15 cellular contexts compared by ENCODE assay signal in the genomic region with DNA sequence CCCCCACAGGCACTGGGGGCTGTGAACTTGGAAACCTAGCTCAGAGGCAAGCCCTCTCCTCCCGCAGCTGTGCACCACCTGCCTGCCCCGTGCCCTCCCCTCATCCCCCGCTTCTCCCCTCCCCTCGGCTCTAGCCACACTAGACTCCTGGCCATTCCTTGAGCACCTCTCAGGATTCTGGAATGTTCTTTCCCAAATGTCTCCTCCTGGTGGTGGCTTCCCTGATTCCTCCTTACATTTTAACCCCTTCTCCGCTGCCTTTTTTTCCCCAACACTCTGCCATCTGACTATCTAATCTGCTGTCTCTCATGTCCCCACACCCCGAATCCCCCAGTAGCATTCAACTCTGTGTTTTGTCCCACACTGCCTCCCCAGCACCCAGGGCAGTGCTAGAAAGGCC. TPM values are rescaled to one million over a fixed set of nuclear protein-coding genes. Genes with fewer than 3 reads are reported as not detected.
A peak's percentile ranks its signal among the peaks of the same experiment; 100 is the strongest.
DNase-seq lines count a peak whose midpoint lies in the region; ATAC-seq, FAIRE-seq and TF ChIP-seq lines count a peak whose summit lies in the region.
"Had no signal": no experiment of that assay in that cellular context is flagged by ENCODE, and none has a peak within 500 bp of the region (broad histone marks: within the 10 kb centered on the region; RNA-seq: fewer than 3 reads in every experiment).

No MANE protein-coding gene starts in this region.

- TF ChIP-seq CTCF in PC-9 (conservative IDR thresholded peaks at IDR 0.05) (peak; percentile 35; the same call in 1 of the 2 replicates), fibroblast of villous mesenchyme (IDR thresholded peaks at IDR 0.05; ENCODE audit: insufficient read depth, low read depth, low read length) (peak; percentile 22), suprapubic skin (IDR thresholded peaks at IDR 0.05) (no peak), body of pancreas (IDR thresholded peaks at IDR 0.05) (peak in 1 of 7 experiments; percentile 10)

- H3K9me3 Mint-ChIP-seq in activated naive CD8-positive, alpha-beta T cell treated with anti-CD3 and anti-CD28 coated beads, Interleukin-2, amount 10 ng/mL, durations not matched to agents 7 days and 5 days, result no peaks in the 10 kb centered on the region
- no peaks in the 10 kb centered on the region for H3K9me3 Mint-ChIP-seq in activated naive CD8-positive, alpha-beta T cell treated with anti-CD3 and anti-CD28 coated beads, Interleukin-2, amount 50 U/mL, for 24 hours

- no peak overlapping the region for H3K4me2 ChIP-seq in PC-9

- WGBS in suprapubic skin, result 85% methylated on average over 6 of the region's 6 CpGs
- WGBS in body of pancreas, 2 donors, result 82 to 85% methylated on average over 6 of the region's 6 CpGs

- H3K36me3 ChIP-seq in PC-9 (ENCODE audit: low read depth) (no peaks in the 10 kb centered on the region), suprapubic skin (no peaks in the 10 kb centered on the region), body of pancreas (replicated peaks in 1 of 2; ENCODE audit: insufficient read depth in 1 of 2, low read depth in 2 of 2) (no peaks in the 10 kb centered on the region)
- H3K36me3 ChIP-seq: left ventricle myocardium inferior had no signal

- no peak for TF ChIP-seq EP300 in suprapubic skin (IDR thresholded peaks at IDR 0.05)

- CTCF ChIA-PET in PC-9 (lab: Charles Lee), result no interaction called here

- H4K20me1 ChIP-seq in PC-9 (ENCODE audit: insufficient read depth), result no peaks in the 10 kb centered on the region

- peaks cover 13% of the 10 kb centered on the region for H3F3A ChIP-seq in PC-9 (ENCODE audit: insufficient read depth, low read depth)

- H2AFZ ChIP-seq in PC-9, result no peak overlapping the region

- H3K9me2 ChIP-seq in PC-9 (ENCODE audit: insufficient read depth), result no peaks in the 10 kb centered on the region

- H3K4me1 ChIP-seq in PC-9 (replicated peaks; ENCODE audit: insufficient read depth) (peaks cover 34% of the 10 kb centered on the region), suprapubic skin (peaks cover 90% of the 10 kb centered on the region), body of pancreas (peaks cover 62% of the 10 kb centered on the region)

- peaks cover 49% of the 10 kb centered on the region for H3K4me1 Mint-ChIP-seq in activated naive CD8-positive, alpha-beta T cell treated with anti-CD3 and anti-CD28 coated beads, Interleukin-2, amount 10 ng/mL, durations not matched to agents 7 days and 5 days
- peaks cover 47% of the 10 kb centered on the region for H3K4me1 Mint-ChIP-seq in activated naive CD8-positive, alpha-beta T cell treated with anti-CD3 and anti-CD28 coated beads, Interleukin-2, amount 50 U/mL, for 24 hours

- H3K4me3 ChIP-seq in PC-9, result no peak overlapping the region
- no peak overlapping the region for H3K4me3 ChIP-seq in fibroblast of villous mesenchyme (ENCODE audit: low read depth, low read length)
- H3K4me3 ChIP-seq in suprapubic skin, result no peak overlapping the region
- H3K4me3 ChIP-seq in body of pancreas, result no peak overlapping the region
- H3K4me3 ChIP-seq: coronary artery, left ventricle myocardium inferior had no signal

- no peak for DNase-seq in activated naive CD8-positive, alpha-beta T cell treated with anti-CD3 and anti-CD28 coated beads, Interleukin-2, amount 10 ng/mL, durations not matched to agents 7 days and 5 days
- DNase-seq in activated naive CD8-positive, alpha-beta T cell treated with anti-CD3 and anti-CD28 coated beads, Interleukin-2, amount 50 U/mL, for 24 hours, result no peak
- no peak for DNase-seq in PC-9
- no peak for DNase-seq in fibroblast of villous mesenchyme (ENCODE audit: low read depth)
- DNase-seq in suprapubic skin (ENCODE audit: low spot score in 2 of 2), result no peak
- no peak for DNase-seq in body of pancreas
- no peak for DNase-seq in GM12891 (ENCODE audit: insufficient read length, low spot score)
- DNase-seq: activated CD4-positive, alpha-beta T cell treated with anti-CD3 and anti-CD28 coated beads, Interleukin-2, amount 50 U/mL, for 1 hour; activated gamma-delta T cell; left ventricle myocardium inferior; NCI-H2107; occipital lobe had no signal

- BruUV-seq in PC-9 (replicated peaks; lab: Mats Ljungman, UMichigan), result no TSS peak

- no peak for ATAC-seq in activated naive CD8-positive, alpha-beta T cell treated with anti-CD3 and anti-CD28 coated beads, Interleukin-2, amount 10 ng/mL, durations not matched to agents 7 days and 5 days (ENCODE audit: low read depth)
- no peak for ATAC-seq in activated naive CD8-positive, alpha-beta T cell treated with anti-CD3 and anti-CD28 coated beads, Interleukin-2, amount 50 U/mL, for 24 hours
- ATAC-seq in body of pancreas (no peak), HG02938 (IDR thresholded peaks at IDR 0.05; ENCODE audit: unreplicated experiment) (no peak)

- H3K27ac Mint-ChIP-seq in activated naive CD8-positive, alpha-beta T cell treated with anti-CD3 and anti-CD28 coated beads, Interleukin-2, amount 10 ng/mL, durations not matched to agents 7 days and 5 days, result peak overlapping the region; percentile 33
- no peak overlapping the region for H3K27ac Mint-ChIP-seq in activated naive CD8-positive, alpha-beta T cell treated with anti-CD3 and anti-CD28 coated beads, Interleukin-2, amount 50 U/mL, for 24 hours

- intact Hi-C loops in PC-9 (cut with micrococcal nuclease; ENCODE audit: unreplicated experiment) (loop anchor here (5.0 kb wide), 1 partner anchor 324 kb away; the partner anchor contains the start of gene ADGRL1), body of pancreas (cut with DNase I) (loop anchor here (5.0 kb wide), 1 partner anchor 189 kb away; the partner anchor contains the start of gene MISP3)

- H3K9me3 ChIP-seq in PC-9 (ENCODE audit: insufficient read depth, low read depth), result no peaks in the 10 kb centered on the region
- no peaks in the 10 kb centered on the region for H3K9me3 ChIP-seq in suprapubic skin
- no peaks in the 10 kb centered on the region for H3K9me3 ChIP-seq in body of pancreas
- H3K9me3 ChIP-seq: left ventricle myocardium inferior had no signal

- no peak for TF ChIP-seq POLR2A in suprapubic skin (IDR thresholded peaks at IDR 0.05)
- TF ChIP-seq POLR2A in body of pancreas (IDR thresholded peaks at IDR 0.05), result no peak
- no peak for TF ChIP-seq POLR2A in GM12891 (IDR thresholded peaks at IDR 0.05; ENCODE audit: low read depth, low read length)

- no peaks in the 10 kb centered on the region for H3K79me2 ChIP-seq in PC-9 (ENCODE audit: low read depth)

- H3K27me3 Mint-ChIP-seq in activated naive CD8-positive, alpha-beta T cell treated with anti-CD3 and anti-CD28 coated beads, Interleukin-2, amount 10 ng/mL, durations not matched to agents 7 days and 5 days, result no peaks in the 10 kb centered on the region
- H3K27me3 Mint-ChIP-seq in activated naive CD8-positive, alpha-beta T cell treated with anti-CD3 and anti-CD28 coated beads, Interleukin-2, amount 50 U/mL, for 24 hours, result no peaks in the 10 kb centered on the region

- POLR2A ChIA-PET in activated naive CD8-positive, alpha-beta T cell treated with anti-CD3 and anti-CD28 coated beads, Interleukin-2, amount 10 ng/mL, durations not matched to agents 7 days and 5 days (lab: Charles Lee), result interaction anchor here (1.1 to 1.5 kb wide), 2 partner anchors 12 to 102 kb away, joined by 3 to 4 read pairs; no protein-coding TSS in a partner anchor
- POLR2A ChIA-PET in PC-9 (lab: Charles Lee; ENCODE audit: unreplicated experiment), result no interaction called here

- H3K36me3 Mint-ChIP-seq in activated naive CD8-positive, alpha-beta T cell treated with anti-CD3 and anti-CD28 coated beads, Interleukin-2, amount 10 ng/mL, durations not matched to agents 7 days and 5 days, result no peaks in the 10 kb centered on the region
- no peaks in the 10 kb centered on the region for H3K36me3 Mint-ChIP-seq in activated naive CD8-positive, alpha-beta T cell treated with anti-CD3 and anti-CD28 coated beads, Interleukin-2, amount 50 U/mL, for 24 hours (ENCODE audit: low read depth)

- no peak overlapping the region for H3K27ac ChIP-seq in PC-9
- peak overlapping the region; percentile 83 for H3K27ac ChIP-seq in suprapubic skin
- peak overlapping the region in 2 of 4 donors; percentile 92 to 94 for H3K27ac ChIP-seq in body of pancreas
- H3K27ac ChIP-seq: coronary artery, left ventricle myocardium inferior had no signal

- no peak for FAIRE-seq in GM12891 (lab: Jason Lieb, UNC)

- H3K27me3 ChIP-seq in PC-9 (ENCODE audit: insufficient read depth, low read depth) (no peaks in the 10 kb centered on the region), suprapubic skin (no peaks in the 10 kb centered on the region), body of pancreas (no peaks in the 10 kb centered on the region)

- no peak overlapping the region for H3K4me3 Mint-ChIP-seq in activated naive CD8-positive, alpha-beta T cell treated with anti-CD3 and anti-CD28 coated beads, Interleukin-2, amount 10 ng/mL, durations not matched to agents 7 days and 5 days
- H3K4me3 Mint-ChIP-seq in activated naive CD8-positive, alpha-beta T cell treated with anti-CD3 and anti-CD28 coated beads, Interleukin-2, amount 50 U/mL, for 24 hours, result no peak overlapping the region

TF ChIP-seq in GM12891, 5 proteins besides CTCF, POLR2A, EP300 and RAD21 (continues in another document):
- TF ChIP-seq POLR2AphosphoS5 (IDR thresholded peaks at IDR 0.05; ENCODE audit: low read depth, low read length), result no peak

RNA-seq across cellular contexts. Expression of gene NANOS3, which starts 6.7 kb away (rescaled TPM):
- 1 to 10 TPM in 1 of 2 experiments, not detected in 1; 2.3 TPM for total RNA-seq in activated naive CD8-positive, alpha-beta T cell treated with anti-CD3 and anti-CD28 coated beads, Interleukin-2, amount 10 ng/mL, durations not matched to agents 7 days and 5 days
- total RNA-seq in PC-9 (2021) (1.7 and 2.1 TPM in 2 replicates), fibroblast of villous mesenchyme (0.64 TPM in 1 of 2 replicates, not detected in the other), suprapubic skin (not detected), body of pancreas (not detected)
- 2.0 TPM for polyA plus RNA-seq in GM12891 (2012; ENCODE audit: low read depth, missing spikeins)
- total RNA-seq: LHCN-M2 had no signal

RNA-seq across cellular contexts. Expression of gene BRME1, which starts 22.3 kb away (rescaled TPM):
- total RNA-seq in activated naive CD8-positive, alpha-beta T cell treated with anti-CD3 and anti-CD28 coated beads, Interleukin-2, amount 10 ng/mL, durations not matched to agents 7 days and 5 days, result 1 to 10 TPM; 5.5 to 7.2 TPM
- total RNA-seq in PC-9 (2021), result 13.7 and 13.9 TPM in 2 replicates
- total RNA-seq in fibroblast of villous mesenchyme, result 0.32 and 0.43 TPM in 2 replicates
- total RNA-seq in suprapubic skin, result 10 to 100 TPM in 2 of 4 donors, 1 to 10 TPM in 2; 7.6 to 23.0 (median 9.9) TPM
- 1 to 10 TPM; 3.0 to 4.9 TPM for total RNA-seq in body of pancreas
- polyA plus RNA-seq in GM12891 (2012; ENCODE audit: low read depth, missing spikeins), result 0.56 TPM

RNA-seq across cellular contexts. Expression of gene CC2D1A, which starts 22.3 kb away (rescaled TPM):
- total RNA-seq in activated naive CD8-positive, alpha-beta T cell treated with anti-CD3 and anti-CD28 coated beads, Interleukin-2, amount 10 ng/mL, durations not matched to agents 7 days and 5 days, result 10 to 100 TPM; 34.7 to 34.8 TPM
- total RNA-seq in PC-9 (2021), result 55.1 and 55.8 TPM in 2 replicates
- 18.6 and 22.9 TPM in 2 replicates for total RNA-seq in fibroblast of villous mesenchyme
- total RNA-seq in suprapubic skin, result 10 to 100 TPM; 48.0 to 94.9 (median 66.7) TPM
- 10 to 100 TPM; 35.5 to 52.1 TPM for total RNA-seq in body of pancreas
- 11.5 TPM for polyA plus RNA-seq in GM12891 (2012; ENCODE audit: low read depth, missing spikeins)

RNA-seq across cellular contexts. Expression of gene PODNL1, which starts 54.6 kb away (rescaled TPM):
- total RNA-seq in activated naive CD8-positive, alpha-beta T cell treated with anti-CD3 and anti-CD28 coated beads, Interleukin-2, amount 10 ng/mL, durations not matched to agents 7 days and 5 days, result 1 to 10 TPM; 1.2 to 1.4 TPM
- total RNA-seq in PC-9 (2021) (3.2 and 6.4 TPM in 2 replicates), fibroblast of villous mesenchyme (2.6 TPM in 2 replicates), suprapubic skin (10 to 100 TPM in 1 of 4 donors, 1 to 10 TPM in 3; 2.3 to 10.6 (median 5.7) TPM), body of pancreas (under 1 TPM in 1 of 2 donors, not detected in 1; 0.66 TPM)
- 0.08 TPM for polyA plus RNA-seq in GM12891 (2012; ENCODE audit: low read depth, missing spikeins)
- total RNA-seq: occipital lobe had no signal

Comparison
In these comparisons a context has a peak if more than half of its experiments do, and no peak if none do; other contexts are left out.
1. CTCF ChIP-seq: peak in PC-9 (single experiment) and fibroblast of villous mesenchyme (single experiment); none in suprapubic skin (0 of 2).